8 cellular contexts compared by ENCODE assay signal in the genomic region with DNA sequence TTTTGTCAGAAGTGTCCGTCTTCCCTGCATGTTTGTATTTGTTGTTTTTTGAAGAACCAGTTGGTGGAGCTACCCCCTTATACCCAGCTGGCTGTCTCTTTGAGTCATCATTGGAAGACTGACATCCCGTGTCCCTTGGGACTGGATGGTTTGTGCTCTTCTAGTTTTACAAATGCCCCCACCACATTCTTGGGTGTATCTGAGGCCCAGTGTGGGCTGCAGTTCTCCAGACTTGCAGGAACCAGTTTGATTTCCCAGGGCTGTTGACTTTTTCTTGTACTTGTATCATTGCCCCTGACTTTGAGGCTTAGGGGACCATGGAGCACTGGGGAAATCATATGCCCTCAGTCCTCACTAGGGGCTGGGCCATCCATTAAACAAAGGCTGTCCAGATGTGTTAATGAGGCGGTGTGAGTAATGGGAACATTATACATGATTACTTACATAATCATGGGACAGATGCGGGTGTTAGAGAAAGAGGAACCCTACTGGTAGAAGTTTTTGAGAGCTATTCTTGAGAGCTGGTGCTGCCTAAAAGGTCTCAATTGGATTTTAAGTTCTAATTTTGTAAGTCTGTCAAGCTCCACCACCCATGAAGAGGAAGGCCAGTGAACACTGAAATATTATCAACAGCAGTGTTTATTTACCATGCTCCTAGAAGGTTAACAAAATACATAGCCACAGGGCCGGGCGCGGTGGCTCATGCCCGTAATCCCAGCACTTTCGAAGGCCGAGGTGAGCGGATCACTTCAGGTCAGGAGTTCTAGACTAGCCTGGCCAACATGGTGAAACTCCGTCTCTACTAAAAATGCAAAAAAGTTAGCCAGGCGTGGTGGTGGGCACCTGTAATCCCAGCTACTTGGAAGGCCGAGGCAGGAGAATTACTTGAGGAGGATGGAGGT. TPM values are rescaled to one million over a fixed set of nuclear protein-coding genes. Genes with fewer than 3 reads are reported as not detected.
DNase-seq lines count a peak whose midpoint lies in the region; ATAC-seq and TF ChIP-seq lines count a peak whose summit lies in the region.

No MANE protein-coding gene starts in this region.

- TF ChIP-seq POLR2A in lower leg skin (IDR thresholded peaks at IDR 0.05) = no peak

- peak; percentile 33 for ATAC-seq in HG02798 (IDR thresholded peaks at IDR 0.05; ENCODE audit: poor library complexity, unreplicated experiment)

- DNase-seq in NCI-H1417 (lab: John Stamatoyannopoulos, UW) (peak in 2 of 3 experiments; percentile 34 to 55), NCI-H1417 treated with DMSO at 0.1 percent for 48 hours (lab: John Stamatoyannopoulos, UW) (no peak), SIG-M5 (lab: John Stamatoyannopoulos, UW) (peak; percentile 10), left kidney (ENCODE audit: low read depth, low spot score) (peak; percentile 74), NCI-H510A treated with DMSO at 0.1 percent for 48 hours (lab: John Stamatoyannopoulos, UW) (no peak), NCI-H2171 (lab: John Stamatoyannopoulos, UW) (no peak), lower leg skin (ENCODE audit: low spot score in 2 of 2) (no peak)

- no peak overlapping the region for H3K4me3 ChIP-seq in lower leg skin (ENCODE audit: low read depth, poor library complexity, severe bottlenecking)

- WGBS in lower leg skin, 2 donors = 83 to 88% methylated on average over 14 of the region's 14 CpGs

- intact Hi-C loops in lower leg skin (cut with DNase I; ENCODE audit: low total_unique reads) = no loop called here

- TF ChIP-seq CTCF in lower leg skin (IDR thresholded peaks at IDR 0.05) = no peak

RNA-seq across cellular contexts. Expression of a gene that starts 8.5 kb away (rescaled TPM):
- total RNA-seq in lower leg skin = 10 to 100 TPM; 17.9 to 24.2 (median 21.6) TPM

Comparison
In these comparisons a context has a peak if more than half of its experiments do, and no peak if none do; other contexts are left out.
1. DNase-seq: peak in NCI-H1417 (2 of 3), SIG-M5 (single experiment) and left kidney (single experiment); none in NCI-H1417 treated with DMSO at 0.1 percent for 48 hours (single experiment), NCI-H510A treated with DMSO at 0.1 percent for 48 hours (single experiment), NCI-H2171 (single experiment) and lower leg skin (0 of 2).